In genomic region chr5:64811050-64811640, GRCh38 we compare ENCODE assay signal across 8 cellular contexts. TPM values are rescaled to one million over a fixed set of nuclear protein-coding genes. Genes with fewer than 3 reads are reported as not detected.
DNase-seq lines count a peak whose midpoint lies in the region; ATAC-seq, FAIRE-seq and TF ChIP-seq lines count a peak whose summit lies in the region.

No MANE protein-coding gene starts in this region.

- no peaks in the 10 kb centered on the region for H3K27me3 Mint-ChIP-seq in activated naive CD8-positive, alpha-beta T cell treated with anti-CD3 and anti-CD28 coated beads for 36 hours

- CTCF ChIA-PET in GM12878 (lab: Yijun Ruan, JAX), result interaction anchor here (0.5 to 11.2 kb wide), 52 partner anchors 9 to 1394 kb away, joined by 3 to 192 read pairs (median 4); partner anchors contain the start of genes ADAMTS6, CENPK, PPWD1 and SREK1IP1

- no peak overlapping the region for H3K4me3 ChIP-seq in GM12878

- in situ Hi-C loops in GM12878 (cut with MboI), result loop anchor here (5.0 kb wide), 1 partner anchor 671 kb away; the partner anchor contains the start of gene ADAMTS6

- no peaks in the 10 kb centered on the region for H3K27me3 ChIP-seq in GM12878 (replicated peaks in 1 of 2; ENCODE audit: control insufficient read depth in 2 of 2, insufficient read depth in 2 of 2, low read length in 1 of 2)

- peaks cover 12% of the 10 kb centered on the region for H3K4me1 ChIP-seq in GM12878 (ENCODE audit: control insufficient read depth, insufficient read depth, low read length)

- DNase-seq in GDM1 (lab: John Stamatoyannopoulos, UW) (peak; percentile 21), HCEC 1CT (peak; percentile 77), NCI-H446 treated with DMSO at 0.1 percent for 48 hours (lab: John Stamatoyannopoulos, UW) (peak; percentile 10), GM12878 (ENCODE audit: low read depth, low spot score) (peak; percentile 5), iPS-NIHi7 (ENCODE audit: extremely low spot score) (peak; percentile 27), superior temporal gyrus (ENCODE audit: extremely low spot score) (peak; percentile 82)
- DNase-seq in activated naive CD8-positive, alpha-beta T cell treated with anti-CD3 and anti-CD28 coated beads for 36 hours, result no peak

- no peak for TF ChIP-seq POLR2A in GM12878 (IDR thresholded peaks at IDR 0.05; ENCODE audit: low read depth, low read length)

- H3K4me3 Mint-ChIP-seq in activated naive CD8-positive, alpha-beta T cell treated with anti-CD3 and anti-CD28 coated beads for 36 hours, result no peak overlapping the region

- H3K36me3 ChIP-seq in GM12878 (ENCODE audit: control insufficient read depth in 2 of 2, insufficient read depth in 2 of 2, low read length in 1 of 2), result no peaks in the 10 kb centered on the region; a peak in 1 of 4 replicates

- POLR2A ChIA-PET in GM12878 (lab: Charles Lee), result interaction anchor here (0.8 kb wide), 1 partner anchor 672 kb away, joined by 4 read pairs; no protein-coding TSS in a partner anchor

- TF ChIP-seq RAD21 in GM12878 (IDR thresholded peaks at IDR 0.05; ENCODE audit: insufficient read depth, low read depth, low read length), result peak; percentile 92

- no peak overlapping the region for H3K27ac ChIP-seq in GM12878 (ENCODE audit: control insufficient read depth, insufficient read depth)

- no peaks in the 10 kb centered on the region for H3K9me3 Mint-ChIP-seq in activated naive CD8-positive, alpha-beta T cell treated with anti-CD3 and anti-CD28 coated beads for 36 hours

- no peak overlapping the region for H3K4me2 ChIP-seq in GM12878 (ENCODE audit: control insufficient read depth, insufficient read depth)

- no peak for TF ChIP-seq EP300 in GM12878 (IDR thresholded peaks at IDR 0.05; ENCODE audit: borderline replicate concordance in 1 of 2, control insufficient read depth in 1 of 2, low read depth in 2 of 2, low read length in 2 of 2)

- no peaks in the 10 kb centered on the region for H3K9me3 ChIP-seq in GM12878 (replicated peaks; ENCODE audit: control insufficient read depth, insufficient read depth, low read length)

- H3K36me3 Mint-ChIP-seq in activated naive CD8-positive, alpha-beta T cell treated with anti-CD3 and anti-CD28 coated beads for 36 hours, result peaks cover 6% of the 10 kb centered on the region

- BruUV-seq in GM12878 (replicated peaks; lab: Mats Ljungman, UMichigan), result no TSS peak

- RAD21 ChIA-PET in GM12878 (lab: Charles Lee; ENCODE audit: unreplicated experiment), result interaction anchor here (0.6 to 5.9 kb wide), 29 partner anchors 9 to 1165 kb away, joined by 3 to 168 read pairs (median 3); partner anchors contain the start of genes ADAMTS6, CENPK and PPWD1

- FAIRE-seq in GM12878 (lab: Jason Lieb, UNC), result peak; percentile 77

- no peak overlapping the region for H2AFZ ChIP-seq in GM12878 (ENCODE audit: control insufficient read depth, low read depth, low read length)

- H3K79me2 ChIP-seq in GM12878 (ENCODE audit: control insufficient read depth, insufficient read depth, low read length), result no peaks in the 10 kb centered on the region

- no peak overlapping the region for H3K9ac ChIP-seq in GM12878 (ENCODE audit: control insufficient read depth, insufficient read depth, low read length)

- no peak overlapping the region for H3K27ac Mint-ChIP-seq in activated naive CD8-positive, alpha-beta T cell treated with anti-CD3 and anti-CD28 coated beads for 36 hours

- intact Hi-C loops in GM12878 (cut with micrococcal nuclease; ENCODE audit: unreplicated experiment), result loop anchor here (1.0 to 10.0 kb wide), 4 partner anchors 146 to 672 kb away; no protein-coding TSS in a partner anchor

- 97% methylated on average over 1 of the region's 1 CpG for WGBS in GM12878 (ENCODE audit: insufficient coverage, insufficient replicate concordance, low lambda C conversion rate, missing lambda C conversion rate)

- H3K4me1 Mint-ChIP-seq in activated naive CD8-positive, alpha-beta T cell treated with anti-CD3 and anti-CD28 coated beads for 36 hours, result peaks cover 5% of the 10 kb centered on the region

- peak; percentile 69 for ATAC-seq in GM12878
- no peak for ATAC-seq in HG03442 (IDR thresholded peaks at IDR 0.05; ENCODE audit: unreplicated experiment)

- no peaks in the 10 kb centered on the region for H4K20me1 ChIP-seq in GM12878 (ENCODE audit: control insufficient read depth, insufficient read depth)

- peak; percentile 54 to 72 (median 56); a peak in 5 of 6 replicates for TF ChIP-seq CTCF in GM12878 (IDR thresholded peaks at IDR 0.05 in 2 of 3, conservative IDR thresholded peaks at IDR 0.05 in 1 of 3; ENCODE audit: control insufficient read depth in 2 of 3, extremely low read depth in 1 of 3, insufficient read depth in 1 of 3, low read depth in 3 of 3, low read length in 3 of 3)

- SMC1A ChIA-PET in GM12878 (lab: Charles Lee; ENCODE audit: uncharacterized antibody, unreplicated experiment), result interaction anchor here (0.6 to 7.5 kb wide), 34 partner anchors 9 to 760 kb away, joined by 3 to 154 read pairs (median 4); partner anchors contain the start of genes ADAMTS6 and CENPK

TF ChIP-seq in GM12878, 131 proteins besides CTCF, POLR2A, EP300 and RAD21:
- no peak for TF ChIP-seq NFYA (IDR thresholded peaks at IDR 0.05; ENCODE audit: borderline replicate concordance, low read depth, low read length)
- peak; percentile 59; the same call in 1 of the 2 replicates for TF ChIP-seq SMC3 (IDR thresholded peaks at IDR 0.05; ENCODE audit: borderline replicate concordance, low read length)

RNA-seq across cellular contexts. Expression of gene CWC27, which starts 42.4 kb away (rescaled TPM):
- total RNA-seq in GM12878 (2013; cell fraction: nucleolus; rRNA removed), result 52.3 and 54.0 TPM in 2 replicates
- total RNA-seq in GM12878 (2014; rRNA removed), result 21.7 TPM in 2 replicates
- 46.8 and 50.5 TPM in 2 replicates for total RNA-seq in GM12878 (2014; rRNA removed; fragmentation: Illumina TruSeq; extraction: Trizol)
- total RNA-seq in GM12878 (2021), result 30.4 and 31.1 TPM in 2 replicates
- 14.5 TPM for polyA plus RNA-seq in GM12878 (2011; ENCODE audit: low read depth)
- 40.9 and 59.6 TPM in 2 replicates for polyA plus RNA-seq in GM12878 (2011; rRNA removed)
- polyA plus RNA-seq in GM12878 (2011; cell fraction: cytosol; rRNA removed), result 9.6 and 11.6 TPM in 2 replicates
- polyA plus RNA-seq in GM12878 (2011; cell fraction: nucleus; rRNA removed), result 15.2 and 17.2 TPM in 2 replicates
- polyA plus RNA-seq in GM12878 (2012), result 20.4 and 22.8 TPM in 2 replicates
- 49.0 and 75.8 TPM in 2 replicates for polyA plus RNA-seq in GM12878 (2014; fragmentation: Illumina TruSeq; extraction: Trizol)
- 10 to 100 TPM; 55.4 to 59.8 TPM for polyA plus RNA-seq in GM12878 (2014; fragmentation: Nextera tagmentation; extraction: Ambion mirVana)
- polyA plus RNA-seq in GM12878 (2014; rRNA removed), result 22.3 and 26.1 TPM in 2 replicates
- 10 to 100 TPM; 47.1 to 61.9 TPM for polyA plus RNA-seq in GM12878 (2016; fragmentation: Nextera tagmentation; extraction: Ambion mirVana)
- 28.2 and 54.1 TPM in 2 replicates for polyA minus RNA-seq in GM12878 (2011; rRNA and poly(A)+ RNA removed)
- 8.6 and 9.0 TPM in 2 replicates for polyA minus RNA-seq in GM12878 (2011; cell fraction: cytosol; rRNA and poly(A)+ RNA removed)
- 34.0 and 57.3 TPM in 2 replicates for polyA minus RNA-seq in GM12878 (2011; cell fraction: nucleus; rRNA and poly(A)+ RNA removed)
- total RNA-seq in activated naive CD8-positive, alpha-beta T cell treated with anti-CD3 and anti-CD28 coated beads for 36 hours, result 10 to 100 TPM; 33.6 to 39.7 TPM

RNA-seq across cellular contexts. Expression of gene SREK1IP1, which starts 42.7 kb away (rescaled TPM):
- total RNA-seq in GM12878 (2013; cell fraction: nucleolus; rRNA removed), result 15.0 and 18.4 TPM in 2 replicates
- 9.1 and 12.5 TPM in 2 replicates for total RNA-seq in GM12878 (2014; rRNA removed)
- 22.4 and 23.8 TPM in 2 replicates for total RNA-seq in GM12878 (2014; rRNA removed; fragmentation: Illumina TruSeq; extraction: Trizol)
- total RNA-seq in GM12878 (2021), result 24.8 and 28.7 TPM in 2 replicates
- polyA plus RNA-seq in GM12878 (2011; ENCODE audit: low read depth), result 26.6 TPM
- polyA plus RNA-seq in GM12878 (2011; rRNA removed), result 9.4 and 13.7 TPM in 2 replicates
- 6.2 and 8.0 TPM in 2 replicates for polyA plus RNA-seq in GM12878 (2011; cell fraction: cytosol; rRNA removed)
- polyA plus RNA-seq in GM12878 (2011; cell fraction: nucleus; rRNA removed), result 3.1 and 4.3 TPM in 2 replicates
- 8.9 and 19.1 TPM in 2 replicates for polyA plus RNA-seq in GM12878 (2012)
- polyA plus RNA-seq in GM12878 (2014; fragmentation: Illumina TruSeq; extraction: Trizol), result 29.0 and 32.5 TPM in 2 replicates
- polyA plus RNA-seq in GM12878 (2014; fragmentation: Nextera tagmentation; extraction: Ambion mirVana), result 10 to 100 TPM; 59.2 to 60.3 TPM
- polyA plus RNA-seq in GM12878 (2014; rRNA removed), result 9.4 and 9.9 TPM in 2 replicates
- polyA plus RNA-seq in GM12878 (2016; fragmentation: Nextera tagmentation; extraction: Ambion mirVana), result 10 to 100 TPM; 44.7 to 48.7 TPM
- 7.8 and 9.8 TPM in 2 replicates for polyA minus RNA-seq in GM12878 (2011; rRNA and poly(A)+ RNA removed)
- polyA minus RNA-seq in GM12878 (2011; cell fraction: cytosol; rRNA and poly(A)+ RNA removed), result 3.3 and 9.9 TPM in 2 replicates
- polyA minus RNA-seq in GM12878 (2011; cell fraction: nucleus; rRNA and poly(A)+ RNA removed), result 2.1 and 6.9 TPM in 2 replicates
- total RNA-seq in activated naive CD8-positive, alpha-beta T cell treated with anti-CD3 and anti-CD28 coated beads for 36 hours, result 10 to 100 TPM; 27.3 to 33.5 TPM
